In genomic region chr2:16252891-16253290, GRCh38 we compare ENCODE assay signal across 31 cellular contexts.
"Had no signal": no experiment of that assay in that cellular context is flagged by ENCODE, and none has a peak within 500 bp of the region (broad histone marks: within the 10 kb centered on the region; RNA-seq: fewer than 3 reads in every experiment).

No MANE protein-coding gene starts in this region.

- H3K4me3 Mint-ChIP-seq: activated CD4-positive, alpha-beta memory T cell treated with anti-CD3 and anti-CD28 coated beads, Interleukin-2, amount 10 ng/mL, durations not matched to agents 7 days and 5 days; activated CD4-positive, alpha-beta T cell treated with anti-CD3 and anti-CD28 coated beads for 36 hours; activated CD4-positive, alpha-beta T cell treated with anti-CD3 and anti-CD28 coated beads, Interleukin-2, amount 10 ng/mL, durations not matched to agents 7 days and 5 days; activated naive CD4-positive, alpha-beta T cell treated with anti-CD3 and anti-CD28 coated beads, Interleukin-2, amount 10 ng/mL, durations not matched to agents 7 days and 5 days; activated naive CD8-positive, alpha-beta T cell treated with anti-CD3 and anti-CD28 coated beads, Interleukin-2, amount 10 ng/mL, durations not matched to agents 7 days and 5 days; activated T-cell treated with anti-CD3 and anti-CD28 coated beads, Interleukin-2, amount 50 U/mL, for 24 hours; activated T-cell treated with anti-CD3 and anti-CD28 coated beads, Interleukin-2, amount 50 U/mL, for 72 hours; T-helper 17 cell; T-helper 2 cell treated with Interferon-gamma antibody and Interleukin-4, amounts not matched to agents 5 μg/mL and 100 μg/mL, for 36 hours had no signal

- H3K27me3 Mint-ChIP-seq: activated CD4-positive, alpha-beta memory T cell treated with anti-CD3 and anti-CD28 coated beads, Interleukin-2, amount 10 ng/mL, durations not matched to agents 7 days and 5 days; activated CD4-positive, alpha-beta T cell treated with anti-CD3 and anti-CD28 coated beads, Interleukin-2, amount 10 ng/mL, durations not matched to agents 7 days and 5 days; activated T-cell treated with anti-CD3 and anti-CD28 coated beads, Interleukin-2, amount 50 U/mL, for 24 hours had no signal

- H3K36me3 Mint-ChIP-seq: activated naive CD4-positive, alpha-beta T cell treated with anti-CD3 and anti-CD28 coated beads, Interleukin-2, amount 10 ng/mL, durations not matched to agents 7 days and 5 days; activated naive CD4-positive, alpha-beta T cell treated with anti-CD3 and anti-CD28 coated beads, Interleukin-2, amount 50 U/mL, for 72 hours; activated naive CD8-positive, alpha-beta T cell treated with anti-CD3 and anti-CD28 coated beads, Interleukin-2, amount 10 ng/mL, durations not matched to agents 7 days and 5 days; brain had no signal

- H3K4me1 Mint-ChIP-seq: activated CD4-positive, alpha-beta memory T cell treated with anti-CD3 and anti-CD28 coated beads, Interleukin-2, amount 10 ng/mL, durations not matched to agents 7 days and 5 days; T-helper 17 cell had no signal

- H3K9me3 ChIP-seq: ascending aorta, breast epithelium, colonic mucosa, esophagus muscularis mucosa, gastrocnemius medialis had no signal

- DNase-seq: activated CD4-positive, alpha-beta memory T cell treated with anti-CD3 and anti-CD28 coated beads, Interleukin-2, amount 10 ng/mL, durations not matched to agents 7 days and 5 days; activated CD4-positive, alpha-beta T cell treated with anti-CD3 and anti-CD28 coated beads for 36 hours; activated CD4-positive, alpha-beta T cell treated with anti-CD3 and anti-CD28 coated beads, Interleukin-2, amount 10 ng/mL, durations not matched to agents 7 days and 5 days; activated CD4-positive, alpha-beta T cell treated with anti-CD3 and anti-CD28 coated beads, Interleukin-2, amount 50 U/mL, for 4 hours; activated CD4-positive, CD25-positive, alpha-beta regulatory T cell; activated CD4-positive, CD25-positive, alpha-beta regulatory T cell treated with anti-CD3 and anti-CD28 coated beads, Interleukin-2, amount 50 U/mL, for 72 hours; activated CD8-positive, alpha-beta memory T cell treated with anti-CD3 and anti-CD28 coated beads, Interleukin-2, amount 50 U/mL, for 48 hours; activated gamma-delta T cell; activated naive CD4-positive, alpha-beta T cell; activated naive CD4-positive, alpha-beta T cell treated with anti-CD3 and anti-CD28 coated beads, Interleukin-2, amount 10 ng/mL, durations not matched to agents 7 days and 5 days; activated naive CD8-positive, alpha-beta T cell treated with anti-CD3 and anti-CD28 coated beads, Interleukin-2, amount 10 ng/mL, durations not matched to agents 7 days and 5 days; activated T-cell treated with anti-CD3 and anti-CD28 coated beads for 4 hours; activated T-cell treated with anti-CD3 and anti-CD28 coated beads, Interleukin-2, amount 50 U/mL, for 24 hours; activated T-cell treated with anti-CD3 and anti-CD28 coated beads, Interleukin-2, amount 50 U/mL, for 72 hours; central memory CD4-positive, alpha-beta T cell; cerebellar nuclear complex; colonic mucosa; effector memory CD4-positive, alpha-beta T cell; erythroblast; foreskin keratinocyte; gastrocnemius medialis; T-helper 1 cell; T-helper 17 cell; T1000 had no signal

- H3K27ac ChIP-seq: ascending aorta, breast epithelium, cardiac muscle cell, colonic mucosa, esophagus muscularis mucosa, foreskin keratinocyte, gastrocnemius medialis had no signal

- H3K9me3 Mint-ChIP-seq: activated CD4-positive, alpha-beta memory T cell treated with anti-CD3 and anti-CD28 coated beads, Interleukin-2, amount 10 ng/mL, durations not matched to agents 7 days and 5 days; activated naive CD4-positive, alpha-beta T cell treated with anti-CD3 and anti-CD28 coated beads, Interleukin-2, amount 10 ng/mL, durations not matched to agents 7 days and 5 days; activated naive CD4-positive, alpha-beta T cell treated with anti-CD3 and anti-CD28 coated beads, Interleukin-2, amount 50 U/mL, for 72 hours; activated naive CD8-positive, alpha-beta T cell treated with anti-CD3 and anti-CD28 coated beads, Interleukin-2, amount 10 ng/mL, durations not matched to agents 7 days and 5 days; activated T-cell treated with anti-CD3 and anti-CD28 coated beads, Interleukin-2, amount 50 U/mL, for 24 hours; activated T-cell treated with anti-CD3 and anti-CD28 coated beads, Interleukin-2, amount 50 U/mL, for 72 hours; T-helper 2 cell treated with Interferon-gamma antibody and Interleukin-4, amounts not matched to agents 5 μg/mL and 100 μg/mL, for 36 hours had no signal

- H3K27me3 ChIP-seq: ascending aorta, colonic mucosa, foreskin keratinocyte, gastrocnemius medialis had no signal

- H3K27ac Mint-ChIP-seq: activated CD4-positive, alpha-beta memory T cell treated with anti-CD3 and anti-CD28 coated beads, Interleukin-2, amount 10 ng/mL, durations not matched to agents 7 days and 5 days; activated CD4-positive, alpha-beta T cell treated with anti-CD3 and anti-CD28 coated beads for 36 hours; activated CD4-positive, alpha-beta T cell treated with anti-CD3 and anti-CD28 coated beads, Interleukin-2, amount 10 ng/mL, durations not matched to agents 7 days and 5 days; activated naive CD4-positive, alpha-beta T cell treated with anti-CD3 and anti-CD28 coated beads, Interleukin-2, amount 10 ng/mL, durations not matched to agents 7 days and 5 days; activated naive CD8-positive, alpha-beta T cell treated with anti-CD3 and anti-CD28 coated beads, Interleukin-2, amount 10 ng/mL, durations not matched to agents 7 days and 5 days; activated T-cell treated with anti-CD3 and anti-CD28 coated beads, Interleukin-2, amount 50 U/mL, for 24 hours; activated T-cell treated with anti-CD3 and anti-CD28 coated beads, Interleukin-2, amount 50 U/mL, for 72 hours; T-helper 17 cell; T-helper 2 cell treated with Interferon-gamma antibody and Interleukin-4, amounts not matched to agents 5 μg/mL and 100 μg/mL, for 36 hours had no signal

- ATAC-seq: activated CD4-positive, alpha-beta T cell treated with anti-CD3 and anti-CD28 coated beads for 36 hours; activated naive CD4-positive, alpha-beta T cell treated with anti-CD3 and anti-CD28 coated beads, Interleukin-2, amount 50 U/mL, for 72 hours; activated T-cell treated with anti-CD3 and anti-CD28 coated beads, Interleukin-2, amount 50 U/mL, for 72 hours; foreskin keratinocyte; gastrocnemius medialis; T-helper 17 cell had no signal

- H3K4me3 ChIP-seq: ascending aorta, breast epithelium, cardiac muscle cell, colonic mucosa, esophagus muscularis mucosa, gastrocnemius medialis had no signal

- H3K36me3 ChIP-seq: ascending aorta, breast epithelium, cardiac muscle cell, colonic mucosa, esophagus muscularis mucosa, gastrocnemius medialis had no signal

- H3K4me1 ChIP-seq: ascending aorta, breast epithelium, colonic mucosa, esophagus muscularis mucosa, foreskin keratinocyte, gastrocnemius medialis had no signal
